1 cellular context compared by ENCODE assay signal in the genomic region with DNA sequence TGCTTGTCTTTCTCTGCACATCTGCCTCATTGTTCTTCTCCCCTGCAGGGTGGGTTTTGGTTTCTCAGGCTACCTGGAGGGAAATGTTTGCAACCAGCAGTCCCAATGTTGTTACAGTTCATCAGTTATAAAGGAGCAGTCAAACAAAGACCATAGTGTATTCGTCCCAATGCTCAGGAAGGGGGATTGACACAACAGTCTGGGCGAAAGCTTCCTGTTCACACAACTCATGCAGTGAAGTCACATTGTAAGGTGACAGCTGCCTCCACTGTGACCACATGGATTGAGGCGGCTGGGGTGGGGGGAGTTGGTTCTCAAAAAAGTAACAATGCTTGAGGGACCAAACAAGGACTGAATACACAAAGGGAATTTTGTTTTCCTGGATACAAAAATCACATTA.
A peak's percentile ranks its signal among the peaks of the same experiment; 100 is the strongest.
TF ChIP-seq lines count a peak whose summit lies in the region.

No MANE protein-coding gene starts in this region.

TF ChIP-seq in HepG2, 621 proteins besides CTCF, POLR2A, EP300 and RAD21 (continued from another document and continues in another):
- TF ChIP-seq, protein P1, sequence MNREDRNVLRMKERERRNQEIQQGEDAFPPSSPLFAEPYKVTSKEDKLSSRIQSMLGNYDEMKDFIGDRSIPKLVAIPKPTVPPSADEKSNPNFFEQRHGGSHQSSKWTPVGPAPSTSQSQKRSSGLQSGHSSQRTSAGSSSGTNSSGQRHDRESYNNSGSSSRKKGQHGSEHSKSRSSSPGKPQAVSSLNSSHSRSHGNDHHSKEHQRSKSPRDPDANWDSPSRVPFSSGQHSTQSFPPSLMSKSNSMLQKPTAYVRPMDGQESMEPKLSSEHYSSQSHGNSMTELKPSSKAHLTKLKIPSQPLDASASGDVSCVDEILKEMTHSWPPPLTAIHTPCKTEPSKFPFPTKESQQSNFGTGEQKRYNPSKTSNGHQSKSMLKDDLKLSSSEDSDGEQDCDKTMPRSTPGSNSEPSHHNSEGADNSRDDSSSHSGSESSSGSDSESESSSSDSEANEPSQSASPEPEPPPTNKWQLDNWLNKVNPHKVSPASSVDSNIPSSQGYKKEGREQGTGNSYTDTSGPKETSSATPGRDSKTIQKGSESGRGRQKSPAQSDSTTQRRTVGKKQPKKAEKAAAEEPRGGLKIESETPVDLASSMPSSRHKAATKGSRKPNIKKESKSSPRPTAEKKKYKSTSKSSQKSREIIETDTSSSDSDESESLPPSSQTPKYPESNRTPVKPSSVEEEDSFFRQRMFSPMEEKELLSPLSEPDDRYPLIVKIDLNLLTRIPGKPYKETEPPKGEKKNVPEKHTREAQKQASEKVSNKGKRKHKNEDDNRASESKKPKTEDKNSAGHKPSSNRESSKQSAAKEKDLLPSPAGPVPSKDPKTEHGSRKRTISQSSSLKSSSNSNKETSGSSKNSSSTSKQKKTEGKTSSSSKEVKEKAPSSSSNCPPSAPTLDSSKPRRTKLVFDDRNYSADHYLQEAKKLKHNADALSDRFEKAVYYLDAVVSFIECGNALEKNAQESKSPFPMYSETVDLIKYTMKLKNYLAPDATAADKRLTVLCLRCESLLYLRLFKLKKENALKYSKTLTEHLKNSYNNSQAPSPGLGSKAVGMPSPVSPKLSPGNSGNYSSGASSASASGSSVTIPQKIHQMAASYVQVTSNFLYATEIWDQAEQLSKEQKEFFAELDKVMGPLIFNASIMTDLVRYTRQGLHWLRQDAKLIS (CRISPR knock-in tag; IDR thresholded peaks at IDR 0.05): no peak
- TF ChIP-seq TFDP1 (CRISPR knock-in tag; IDR thresholded peaks at IDR 0.05; ENCODE audit: borderline replicate concordance): no peak
- no peak for TF ChIP-seq DNMT3B (CRISPR knock-in tag; conservative IDR thresholded peaks at IDR 0.05)
- TF ChIP-seq ZNF234 (CRISPR knock-in tag; conservative IDR thresholded peaks at IDR 0.05): no peak
- TF ChIP-seq, protein P2, sequence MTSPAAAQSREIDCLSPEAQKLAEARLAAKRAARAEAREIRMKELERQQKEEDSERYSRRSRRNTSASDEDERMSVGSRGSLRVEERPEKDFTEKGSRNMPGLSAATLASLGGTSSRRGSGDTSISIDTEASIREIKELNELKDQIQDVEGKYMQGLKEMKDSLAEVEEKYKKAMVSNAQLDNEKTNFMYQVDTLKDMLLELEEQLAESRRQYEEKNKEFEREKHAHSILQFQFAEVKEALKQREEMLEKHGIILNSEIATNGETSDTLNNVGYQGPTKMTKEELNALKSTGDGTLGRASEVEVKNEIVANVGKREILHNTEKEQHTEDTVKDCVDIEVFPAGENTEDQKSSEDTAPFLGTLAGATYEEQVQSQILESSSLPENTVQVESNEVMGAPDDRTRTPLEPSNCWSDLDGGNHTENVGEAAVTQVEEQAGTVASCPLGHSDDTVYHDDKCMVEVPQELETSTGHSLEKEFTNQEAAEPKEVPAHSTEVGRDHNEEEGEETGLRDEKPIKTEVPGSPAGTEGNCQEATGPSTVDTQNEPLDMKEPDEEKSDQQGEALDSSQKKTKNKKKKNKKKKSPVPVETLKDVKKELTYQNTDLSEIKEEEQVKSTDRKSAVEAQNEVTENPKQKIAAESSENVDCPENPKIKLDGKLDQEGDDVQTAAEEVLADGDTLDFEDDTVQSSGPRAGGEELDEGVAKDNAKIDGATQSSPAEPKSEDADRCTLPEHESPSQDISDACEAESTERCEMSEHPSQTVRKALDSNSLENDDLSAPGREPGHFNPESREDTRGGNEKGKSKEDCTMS (CRISPR knock-in tag; conservative IDR thresholded peaks at IDR 0.05): no peak
- no peak for TF ChIP-seq HNRNPK (IDR thresholded peaks at IDR 0.05; ENCODE audit: low read depth, low read length, poor library complexity, severe bottlenecking)
- no peak for TF ChIP-seq HCFC1 (IDR thresholded peaks at IDR 0.05; ENCODE audit: low read depth, low read length)
- TF ChIP-seq PTBP1 (IDR thresholded peaks at IDR 0.05; ENCODE audit: low read depth, low read length, poor library complexity, severe bottlenecking): no peak
- no peak for TF ChIP-seq ZNF136 (CRISPR knock-in tag; IDR thresholded peaks at IDR 0.05; ENCODE audit: low read depth)
- no peak for TF ChIP-seq MBNL3 (CRISPR knock-in tag; conservative IDR thresholded peaks at IDR 0.05)
- peak; percentile 47; the same call in 1 of the 2 replicates for TF ChIP-seq ZNF605 (CRISPR knock-in tag; IDR thresholded peaks at IDR 0.05)
- TF ChIP-seq, protein P3, sequence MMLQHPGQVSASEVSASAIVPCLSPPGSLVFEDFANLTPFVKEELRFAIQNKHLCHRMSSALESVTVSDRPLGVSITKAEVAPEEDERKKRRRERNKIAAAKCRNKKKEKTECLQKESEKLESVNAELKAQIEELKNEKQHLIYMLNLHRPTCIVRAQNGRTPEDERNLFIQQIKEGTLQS (CRISPR knock-in tag; IDR thresholded peaks at IDR 0.05): no peak
- 0 out of 2 replicates have a peak, but pooled peaks have one; percentile 5 for TF ChIP-seq CEBPB (IDR thresholded peaks at IDR 0.05; ENCODE audit: borderline replicate concordance, low read depth, low read length)
- 0 out of 2 replicates have a peak, but pooled peaks have one; percentile 33 for TF ChIP-seq ATF1 (CRISPR knock-in tag; IDR thresholded peaks at IDR 0.05)
- TF ChIP-seq ARNTL (CRISPR knock-in tag; IDR thresholded peaks at IDR 0.05): no peak
- TF ChIP-seq ZNF280B (CRISPR knock-in tag; IDR thresholded peaks at IDR 0.05; ENCODE audit: borderline replicate concordance): no peak
- TF ChIP-seq USF2 (IDR thresholded peaks at IDR 0.05; ENCODE audit: low read depth, low read length): no peak
- TF ChIP-seq USF2 (CRISPR knock-in tag; IDR thresholded peaks at IDR 0.05; ENCODE audit: borderline replicate concordance): no peak
- no peak for TF ChIP-seq ZNF83 (CRISPR knock-in tag; IDR thresholded peaks at IDR 0.05; ENCODE audit: borderline replicate concordance)
- no peak for TF ChIP-seq ZNF607 (CRISPR knock-in tag; IDR thresholded peaks at IDR 0.05; ENCODE audit: borderline replicate concordance)
- TF ChIP-seq, protein P4, sequence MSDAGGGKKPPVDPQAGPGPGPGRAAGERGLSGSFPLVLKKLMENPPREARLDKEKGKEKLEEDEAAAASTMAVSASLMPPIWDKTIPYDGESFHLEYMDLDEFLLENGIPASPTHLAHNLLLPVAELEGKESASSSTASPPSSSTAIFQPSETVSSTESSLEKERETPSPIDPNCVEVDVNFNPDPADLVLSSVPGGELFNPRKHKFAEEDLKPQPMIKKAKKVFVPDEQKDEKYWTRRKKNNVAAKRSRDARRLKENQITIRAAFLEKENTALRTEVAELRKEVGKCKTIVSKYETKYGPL (CRISPR knock-in tag; IDR thresholded peaks at IDR 0.05): no peak
- TF ChIP-seq FOXO4 (CRISPR knock-in tag; conservative IDR thresholded peaks at IDR 0.05): no peak
- TF ChIP-seq, protein P5, sequence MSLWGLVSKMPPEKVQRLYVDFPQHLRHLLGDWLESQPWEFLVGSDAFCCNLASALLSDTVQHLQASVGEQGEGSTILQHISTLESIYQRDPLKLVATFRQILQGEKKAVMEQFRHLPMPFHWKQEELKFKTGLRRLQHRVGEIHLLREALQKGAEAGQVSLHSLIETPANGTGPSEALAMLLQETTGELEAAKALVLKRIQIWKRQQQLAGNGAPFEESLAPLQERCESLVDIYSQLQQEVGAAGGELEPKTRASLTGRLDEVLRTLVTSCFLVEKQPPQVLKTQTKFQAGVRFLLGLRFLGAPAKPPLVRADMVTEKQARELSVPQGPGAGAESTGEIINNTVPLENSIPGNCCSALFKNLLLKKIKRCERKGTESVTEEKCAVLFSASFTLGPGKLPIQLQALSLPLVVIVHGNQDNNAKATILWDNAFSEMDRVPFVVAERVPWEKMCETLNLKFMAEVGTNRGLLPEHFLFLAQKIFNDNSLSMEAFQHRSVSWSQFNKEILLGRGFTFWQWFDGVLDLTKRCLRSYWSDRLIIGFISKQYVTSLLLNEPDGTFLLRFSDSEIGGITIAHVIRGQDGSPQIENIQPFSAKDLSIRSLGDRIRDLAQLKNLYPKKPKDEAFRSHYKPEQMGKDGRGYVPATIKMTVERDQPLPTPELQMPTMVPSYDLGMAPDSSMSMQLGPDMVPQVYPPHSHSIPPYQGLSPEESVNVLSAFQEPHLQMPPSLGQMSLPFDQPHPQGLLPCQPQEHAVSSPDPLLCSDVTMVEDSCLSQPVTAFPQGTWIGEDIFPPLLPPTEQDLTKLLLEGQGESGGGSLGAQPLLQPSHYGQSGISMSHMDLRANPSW (CRISPR knock-in tag; IDR thresholded peaks at IDR 0.05; ENCODE audit: borderline replicate concordance): no peak
- TF ChIP-seq GLI4 (CRISPR knock-in tag; IDR thresholded peaks at IDR 0.05; ENCODE audit: borderline replicate concordance): no peak
- TF ChIP-seq, protein P6, sequence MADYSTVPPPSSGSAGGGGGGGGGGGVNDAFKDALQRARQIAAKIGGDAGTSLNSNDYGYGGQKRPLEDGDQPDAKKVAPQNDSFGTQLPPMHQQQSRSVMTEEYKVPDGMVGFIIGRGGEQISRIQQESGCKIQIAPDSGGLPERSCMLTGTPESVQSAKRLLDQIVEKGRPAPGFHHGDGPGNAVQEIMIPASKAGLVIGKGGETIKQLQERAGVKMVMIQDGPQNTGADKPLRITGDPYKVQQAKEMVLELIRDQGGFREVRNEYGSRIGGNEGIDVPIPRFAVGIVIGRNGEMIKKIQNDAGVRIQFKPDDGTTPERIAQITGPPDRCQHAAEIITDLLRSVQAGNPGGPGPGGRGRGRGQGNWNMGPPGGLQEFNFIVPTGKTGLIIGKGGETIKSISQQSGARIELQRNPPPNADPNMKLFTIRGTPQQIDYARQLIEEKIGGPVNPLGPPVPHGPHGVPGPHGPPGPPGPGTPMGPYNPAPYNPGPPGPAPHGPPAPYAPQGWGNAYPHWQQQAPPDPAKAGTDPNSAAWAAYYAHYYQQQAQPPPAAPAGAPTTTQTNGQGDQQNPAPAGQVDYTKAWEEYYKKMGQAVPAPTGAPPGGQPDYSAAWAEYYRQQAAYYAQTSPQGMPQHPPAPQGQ (CRISPR knock-in tag; IDR thresholded peaks at IDR 0.05; ENCODE audit: borderline replicate concordance): no peak
- no peak for TF ChIP-seq MED13 (CRISPR knock-in tag; IDR thresholded peaks at IDR 0.05)
- no peak for TF ChIP-seq MTF2 (CRISPR knock-in tag; IDR thresholded peaks at IDR 0.05; ENCODE audit: borderline replicate concordance)
- peak; percentile 27; the same call in 1 of the 2 replicates for TF ChIP-seq FOXO1 (CRISPR knock-in tag; IDR thresholded peaks at IDR 0.05)
- no peak for TF ChIP-seq SP1 (IDR thresholded peaks at IDR 0.05)
- no peak for TF ChIP-seq SP1 (CRISPR knock-in tag; IDR thresholded peaks at IDR 0.05)
- TF ChIP-seq ZNF263 (CRISPR knock-in tag; IDR thresholded peaks at IDR 0.05): no peak
- no peak for TF ChIP-seq TBX3 (IDR thresholded peaks at IDR 0.05; ENCODE audit: borderline replicate concordance)
- TF ChIP-seq ETV5 (CRISPR knock-in tag; IDR thresholded peaks at IDR 0.05; ENCODE audit: borderline replicate concordance): peak; percentile 62; the same call in 1 of the 2 replicates
- no peak for TF ChIP-seq ZFP37 (CRISPR knock-in tag; IDR thresholded peaks at IDR 0.05; ENCODE audit: borderline replicate concordance)
- no peak for TF ChIP-seq HOMEZ (CRISPR knock-in tag; IDR thresholded peaks at IDR 0.05; ENCODE audit: low read depth)
- TF ChIP-seq TOE1 (CRISPR knock-in tag; IDR thresholded peaks at IDR 0.05): no peak
